24 cellular contexts compared by ENCODE assay signal in genomic region chr9:100619194-100619593, GRCh38.
"Had no signal": no experiment of that assay in that cellular context is flagged by ENCODE, and none has a peak within 500 bp of the region (broad histone marks: within the 10 kb centered on the region; RNA-seq: fewer than 3 reads in every experiment).

No MANE protein-coding gene starts in this region.

- H3K27ac ChIP-seq: brain microvascular endothelial cell, cardiac muscle cell, PC-9, SK-N-MC, VCaP had no signal

- H3K4me1 Mint-ChIP-seq: activated CD4-positive, alpha-beta memory T cell treated with anti-CD3 and anti-CD28 coated beads, Interleukin-2, amount 10 ng/mL, durations not matched to agents 7 days and 5 days; activated CD4-positive, alpha-beta T cell treated with anti-CD3 and anti-CD28 coated beads for 36 hours; activated naive CD4-positive, alpha-beta T cell treated with anti-CD3 and anti-CD28 coated beads, Interleukin-2, amount 10 ng/mL, durations not matched to agents 7 days and 5 days; activated naive CD8-positive, alpha-beta T cell treated with anti-CD3 and anti-CD28 coated beads for 36 hours; T-cell had no signal

- H3K36me3 ChIP-seq: brain microvascular endothelial cell, cardiac muscle cell had no signal

- H2AFZ ChIP-seq: PC-9 had no signal

- ATAC-seq: activated CD4-positive, alpha-beta T cell treated with anti-CD3 and anti-CD28 coated beads for 36 hours; activated T-cell treated with anti-CD3 and anti-CD28 coated beads, Interleukin-2, amount 50 U/mL, for 72 hours; T-cell had no signal

- H3K36me3 Mint-ChIP-seq: activated naive CD4-positive, alpha-beta T cell treated with anti-CD3 and anti-CD28 coated beads, Interleukin-2, amount 10 ng/mL, durations not matched to agents 7 days and 5 days; T-cell had no signal

- H3K4me2 ChIP-seq: PC-9 had no signal

- DNase-seq: activated CD4-positive, alpha-beta memory T cell treated with anti-CD3 and anti-CD28 coated beads, Interleukin-2, amount 10 ng/mL, durations not matched to agents 7 days and 5 days; activated CD4-positive, alpha-beta T cell treated with anti-CD3 and anti-CD28 coated beads for 36 hours; activated CD4-positive, alpha-beta T cell treated with anti-CD3 and anti-CD28 coated beads, Interleukin-2, amount 50 U/mL, for 1 hour; activated gamma-delta T cell treated with Interleukin-2 at 50 U/mL for 16 hours; activated naive CD4-positive, alpha-beta T cell treated with anti-CD3 and anti-CD28 coated beads, Interleukin-2, amount 10 ng/mL, durations not matched to agents 7 days and 5 days; activated naive CD8-positive, alpha-beta T cell treated with anti-CD3 and anti-CD28 coated beads for 36 hours; activated T-cell treated with anti-CD3 and anti-CD28 coated beads, Interleukin-2, amount 50 U/mL, for 72 hours; brain microvascular endothelial cell; Kasumi-1; NCI-H1105 treated with DMSO at 0.1 percent for 48 hours; NCI-H1436 treated with DMSO at 0.1 percent for 48 hours; NCI-H187 treated with DMSO at 0.1 percent for 48 hours; NCI-H2081 treated with DMSO at 0.1 percent for 48 hours; NCI-H446; NCI-H774; PC-9; SIG-M5; T-cell; T-helper 2 cell; T1000 had no signal

- H3K4me3 Mint-ChIP-seq: activated CD4-positive, alpha-beta memory T cell treated with anti-CD3 and anti-CD28 coated beads, Interleukin-2, amount 10 ng/mL, durations not matched to agents 7 days and 5 days; activated CD4-positive, alpha-beta T cell treated with anti-CD3 and anti-CD28 coated beads for 36 hours; activated naive CD4-positive, alpha-beta T cell treated with anti-CD3 and anti-CD28 coated beads, Interleukin-2, amount 10 ng/mL, durations not matched to agents 7 days and 5 days; activated naive CD8-positive, alpha-beta T cell treated with anti-CD3 and anti-CD28 coated beads for 36 hours; activated T-cell treated with anti-CD3 and anti-CD28 coated beads, Interleukin-2, amount 50 U/mL, for 72 hours; T-cell had no signal

- H3K4me3 ChIP-seq: cardiac muscle cell, PC-9, SK-N-MC had no signal

- H3K27me3 ChIP-seq: brain microvascular endothelial cell, cardiac muscle cell had no signal

- H3K27ac Mint-ChIP-seq: activated CD4-positive, alpha-beta memory T cell treated with anti-CD3 and anti-CD28 coated beads, Interleukin-2, amount 10 ng/mL, durations not matched to agents 7 days and 5 days; activated CD4-positive, alpha-beta T cell treated with anti-CD3 and anti-CD28 coated beads for 36 hours; activated naive CD4-positive, alpha-beta T cell treated with anti-CD3 and anti-CD28 coated beads, Interleukin-2, amount 10 ng/mL, durations not matched to agents 7 days and 5 days; activated naive CD8-positive, alpha-beta T cell treated with anti-CD3 and anti-CD28 coated beads for 36 hours; activated T-cell treated with anti-CD3 and anti-CD28 coated beads, Interleukin-2, amount 50 U/mL, for 72 hours; activated T-helper 2 cell treated with anti-CD3 and anti-CD28 coated beads, Interferon-gamma antibody, Interleukin-2, Interleukin-4, amounts not matched to agents 10 μg/mL and 5 μg/mL and 100 μg/mL, durations not matched to agents 14 hours and 24 hours and 36 hours; T-cell had no signal
